12 cellular contexts compared by ENCODE assay signal in genomic region chr7:28708458-28708951, GRCh38.
DNase-seq lines count a peak whose midpoint lies in the region; ATAC-seq and TF ChIP-seq lines count a peak whose summit lies in the region.
"Had no signal": no experiment of that assay in that cellular context is flagged by ENCODE, and none has a peak within 500 bp of the region (broad histone marks: within the 10 kb centered on the region; RNA-seq: fewer than 3 reads in every experiment).

No MANE protein-coding gene starts in this region.

- CTCF ChIA-PET in Caco-2 (lab: Charles Lee): no interaction called here

- peak overlapping the region; percentile 73 for H3K27ac ChIP-seq in SK-N-MC
- H3K27ac ChIP-seq in iPS-20b (ENCODE audit: low read length): no peak overlapping the region
- H3K27ac ChIP-seq: C4-2B, WERI-Rb-1 had no signal

- H3K36me3 ChIP-seq in Caco-2 (ENCODE audit: control insufficient read depth, insufficient read depth, low read length) (no peaks in the 10 kb centered on the region), SK-N-MC (ENCODE audit: insufficient read depth, low read length) (no peaks in the 10 kb centered on the region), iPS-20b (ENCODE audit: insufficient read depth, low read depth, low read length) (no peaks in the 10 kb centered on the region)
- H3K36me3 ChIP-seq: WERI-Rb-1 had no signal

- peak overlapping the region; percentile 50 for H3K4me3 Mint-ChIP-seq in Caco-2 (ENCODE audit: unreplicated experiment)
- no peak overlapping the region for H3K4me3 Mint-ChIP-seq in activated T-helper 1 cell treated with anti-CD3 and anti-CD28 coated beads, Interleukin-12 subunit alpha, Interleukin-12 subunit beta, Interleukin-2, Interleukin-4 antibody, amounts not matched to agents 30 ng/mL and 10 ng/mL and 1 ng/mL, durations not matched to agents 14 hours and 24 hours and 36 hours

- no TSS peak for BruUV-seq in Caco-2 (replicated peaks; lab: Mats Ljungman, UMichigan)

- no peaks in the 10 kb centered on the region for H3K4me1 ChIP-seq in Caco-2
- H3K4me1 ChIP-seq in iPS-20b (ENCODE audit: insufficient read depth, low read length): peaks cover 18% of the 10 kb centered on the region

- H3K27me3 ChIP-seq in Caco-2 (replicated peaks; ENCODE audit: control insufficient read depth, insufficient read depth, low read length) (no peaks in the 10 kb centered on the region; the same call in 1 of the 2 replicates), iPS-20b (ENCODE audit: insufficient read depth, low read length) (no peaks in the 10 kb centered on the region)

- no peaks in the 10 kb centered on the region for H3K9me3 Mint-ChIP-seq in Caco-2 (ENCODE audit: unreplicated experiment)
- H3K9me3 Mint-ChIP-seq in activated T-helper 1 cell treated with anti-CD3 and anti-CD28 coated beads, Interleukin-12 subunit alpha, Interleukin-12 subunit beta, Interleukin-2, Interleukin-4 antibody, amounts not matched to agents 30 ng/mL and 10 ng/mL and 1 ng/mL, durations not matched to agents 14 hours and 24 hours and 36 hours: no peaks in the 10 kb centered on the region

- no peak for DNase-seq in Caco-2
- peak; percentile 34 for DNase-seq in SK-N-MC (ENCODE audit: low read depth, low spot score)
- peak; percentile 74 for DNase-seq in retina
- no peak for DNase-seq in NCI-H1417 (lab: John Stamatoyannopoulos, UW)
- DNase-seq in SKM-1 (lab: John Stamatoyannopoulos, UW; ENCODE audit: unreplicated experiment): no peak
- no peak for DNase-seq in left colon
- no peak for DNase-seq in activated T-helper 1 cell treated with anti-CD3 and anti-CD28 coated beads, Interleukin-12 subunit alpha, Interleukin-12 subunit beta, Interleukin-2, Interleukin-4 antibody, amounts not matched to agents 30 ng/mL and 10 ng/mL and 1 ng/mL, durations not matched to agents 14 hours and 24 hours and 36 hours (ENCODE audit: low spot score)
- DNase-seq: activated naive CD4-positive, alpha-beta T cell treated with Interleukin-2 at 50 U/mL for 16 hours; WERI-Rb-1 had no signal

- no peak overlapping the region for H3K27ac Mint-ChIP-seq in Caco-2 (ENCODE audit: unreplicated experiment)
- H3K27ac Mint-ChIP-seq in activated T-helper 1 cell treated with anti-CD3 and anti-CD28 coated beads, Interleukin-12 subunit alpha, Interleukin-12 subunit beta, Interleukin-2, Interleukin-4 antibody, amounts not matched to agents 30 ng/mL and 10 ng/mL and 1 ng/mL, durations not matched to agents 14 hours and 24 hours and 36 hours: no peak overlapping the region

- no peaks in the 10 kb centered on the region for H3K4me1 Mint-ChIP-seq in Caco-2 (ENCODE audit: low read depth, unreplicated experiment)
- H3K4me1 Mint-ChIP-seq in activated T-helper 1 cell treated with anti-CD3 and anti-CD28 coated beads, Interleukin-12 subunit alpha, Interleukin-12 subunit beta, Interleukin-2, Interleukin-4 antibody, amounts not matched to agents 30 ng/mL and 10 ng/mL and 1 ng/mL, durations not matched to agents 14 hours and 24 hours and 36 hours (ENCODE audit: low read depth): no peaks in the 10 kb centered on the region

- TF ChIP-seq CTCF in Caco-2 (IDR thresholded peaks at IDR 0.05; ENCODE audit: insufficient read depth in 1 of 2, low read depth in 1 of 2, low read length in 1 of 2, severe bottlenecking in 1 of 2, unreplicated experiment in 1 of 2): no peak

- no peaks in the 10 kb centered on the region for H3K9me3 ChIP-seq in Caco-2
- H3K9me3 ChIP-seq in SK-N-MC (ENCODE audit: low read depth, low read length): no peaks in the 10 kb centered on the region
- no peaks in the 10 kb centered on the region for H3K9me3 ChIP-seq in iPS-20b (ENCODE audit: insufficient read depth, low read depth, low read length)

- peaks cover 6% of the 10 kb centered on the region for H3K27me3 Mint-ChIP-seq in Caco-2 (ENCODE audit: insufficient read depth, unreplicated experiment)
- H3K27me3 Mint-ChIP-seq in activated T-helper 1 cell treated with anti-CD3 and anti-CD28 coated beads, Interleukin-12 subunit alpha, Interleukin-12 subunit beta, Interleukin-2, Interleukin-4 antibody, amounts not matched to agents 30 ng/mL and 10 ng/mL and 1 ng/mL, durations not matched to agents 14 hours and 24 hours and 36 hours (ENCODE audit: insufficient read depth): no peaks in the 10 kb centered on the region

- H3K36me3 Mint-ChIP-seq in Caco-2 (ENCODE audit: insufficient read depth, unreplicated experiment): no peaks in the 10 kb centered on the region
- H3K36me3 Mint-ChIP-seq in activated T-helper 1 cell treated with anti-CD3 and anti-CD28 coated beads, Interleukin-12 subunit alpha, Interleukin-12 subunit beta, Interleukin-2, Interleukin-4 antibody, amounts not matched to agents 30 ng/mL and 10 ng/mL and 1 ng/mL, durations not matched to agents 14 hours and 24 hours and 36 hours (ENCODE audit: low read depth): no peaks in the 10 kb centered on the region

- H3K4me3 ChIP-seq in Caco-2 (ENCODE audit: low read depth, low read length): 0 out of 2 replicates have a peak overlapping the region, but pooled peaks have one; percentile 13
- peak overlapping the region; percentile 82 for H3K4me3 ChIP-seq in SK-N-MC
- peak overlapping the region; percentile 39 for H3K4me3 ChIP-seq in iPS-20b (ENCODE audit: low read length)
- H3K4me3 ChIP-seq: K562 had no signal

- H3K9ac ChIP-seq in SK-N-MC (ENCODE audit: insufficient read length) (peak overlapping the region; percentile 24), iPS-20b (ENCODE audit: low read depth, low read length) (peak overlapping the region; percentile 28; the same call in 1 of the 2 replicates)

- POLR2A ChIA-PET in Caco-2 (lab: Charles Lee): no interaction called here

- no peak for ATAC-seq in left colon
- ATAC-seq: K562 had no signal

- intact Hi-C loops in Caco-2 (cut with micrococcal nuclease; ENCODE audit: unreplicated experiment) (no loop called here), left colon (cut with DNase I, micrococcal nuclease) (no loop called here)
- intact Hi-C loops in activated T-helper 1 cell treated with anti-CD3 and anti-CD28 coated beads, Interleukin-12 subunit alpha, Interleukin-12 subunit beta, Interleukin-2, Interleukin-4 antibody, amounts not matched to agents 30 ng/mL and 10 ng/mL and 1 ng/mL, durations not matched to agents 14 hours and 24 hours and 36 hours (cut with micrococcal nuclease): no loop called here

Comparison
In these comparisons a context has a peak if more than half of its experiments do, and no peak if none do; other contexts are left out.
1. DNase-seq: peak in SK-N-MC (single experiment) and retina (single experiment); none in Caco-2 (0 of 2), NCI-H1417 (0 of 3), SKM-1 (single experiment), left colon (0 of 2) and activated T-helper 1 cell treated with anti-CD3 and anti-CD28 coated beads, Interleukin-12 subunit alpha, Interleukin-12 subunit beta, Interleukin-2, Interleukin-4 antibody, amounts not matched to agents 30 ng/mL and 10 ng/mL and 1 ng/mL, durations not matched to agents 14 hours and 24 hours and 36 hours (single experiment).
2. H3K4me3 ChIP-seq: peak in every context shown above with its lines; median percentile 82 in SK-N-MC; 39 in iPS-20b; 13 in Caco-2.